8 cellular contexts compared by ENCODE assay signal in genomic region chr11:130070829-130071205, GRCh38. TPM values are rescaled to one million over a fixed set of nuclear protein-coding genes. Genes with fewer than 3 reads are reported as not detected.
A peak's percentile ranks its signal among the peaks of the same experiment; 100 is the strongest.
DNase-seq lines count a peak whose midpoint lies in the region; ATAC-seq and TF ChIP-seq lines count a peak whose summit lies in the region.

No MANE protein-coding gene starts in this region.

- 0 to 1% methylated on average over 21 to 24 of the region's 24 CpGs for WGBS in lung, 2 donors

- intact Hi-C loops in uterus (cut with DNase I; ENCODE audit: low total_unique reads) = loop anchor here (2.0 kb wide), 1 partner anchor 68 kb away; the partner anchor contains the start of gene PRDM10

- H3K4me3 ChIP-seq in choroid plexus epithelial cell (ENCODE audit: low read depth, low read length) = peak overlapping the region; percentile 79
- H3K4me3 ChIP-seq in lung = peak overlapping the region; percentile 89
- H3K4me3 ChIP-seq in uterus = peak overlapping the region; percentile 56 to 89

- no peak for TF ChIP-seq POLR2A in uterus (IDR thresholded peaks at IDR 0.05)

- ATAC-seq in lung (ENCODE audit: insufficient read depth, low FRiP score) = peak; percentile 16
- ATAC-seq in HG02885 (IDR thresholded peaks at IDR 0.05; ENCODE audit: poor library complexity, unreplicated experiment) = no peak

- H3K9ac ChIP-seq in ES-I3 (ENCODE audit: low read depth, low read length) = peak overlapping the region; percentile 95

- H3K36me3 ChIP-seq in ES-I3 (ENCODE audit: insufficient read depth, low read length) = no peaks in the 10 kb centered on the region
- H3K36me3 ChIP-seq in lung (ENCODE audit: control insufficient read depth in 2 of 2, insufficient read depth in 2 of 2, low read length in 2 of 2) = no peaks in the 10 kb centered on the region
- H3K36me3 ChIP-seq in uterus = no peaks in the 10 kb centered on the region

- H3K27me3 ChIP-seq in lung (ENCODE audit: control insufficient read depth, insufficient read depth) = no peaks in the 10 kb centered on the region
- no peaks in the 10 kb centered on the region for H3K27me3 ChIP-seq in uterus

- DNase-seq in NOMO-1 treated with dmso at 0.1 percent for 144 hours (lab: John Stamatoyannopoulos, UW; ENCODE audit: unreplicated experiment) (peak; percentile 29), choroid plexus epithelial cell (ENCODE audit: low read depth) (peak; percentile 61), lung (ENCODE audit: low spot score) (peak; percentile 59), uterus (peak in 1 of 2 donors; percentile 22), HK-2 (ENCODE audit: unreplicated experiment) (no peak), GM10266 (ENCODE audit: extremely low spot score) (no peak)

- H3K4me1 ChIP-seq in ES-I3 (ENCODE audit: insufficient read depth, low read length) (peaks cover 5% of the 10 kb centered on the region; the same call in 1 of the 2 replicates), lung (ENCODE audit: control insufficient read depth in 2 of 2, insufficient read depth in 2 of 2, low read length in 2 of 2) (peaks cover 0 to 2% of the 10 kb centered on the region in 2 donors), uterus (peaks cover 5 to 7% of the 10 kb centered on the region in 2 donors)

- H3K27ac ChIP-seq in lung (ENCODE audit: low read depth in 1 of 2, low read length in 1 of 2) = peak overlapping the region; percentile 90 to 99
- H3K27ac ChIP-seq in uterus = peak overlapping the region; percentile 98

- H3K9me3 ChIP-seq in ES-I3 (ENCODE audit: control insufficient read depth, insufficient read depth, low read length) (no peaks in the 10 kb centered on the region), lung (ENCODE audit: control insufficient read depth in 2 of 2, insufficient read depth in 1 of 2, low read length in 1 of 2) (no peaks in the 10 kb centered on the region), uterus (no peaks in the 10 kb centered on the region)

- no peak for TF ChIP-seq CTCF in choroid plexus epithelial cell (conservative IDR thresholded peaks at IDR 0.05; ENCODE audit: low read depth, low read length)
- no peak for TF ChIP-seq CTCF in lung (IDR thresholded peaks at IDR 0.05; ENCODE audit: control extremely low read depth, extremely low read depth)
- no peak for TF ChIP-seq CTCF in uterus (IDR thresholded peaks at IDR 0.05)
- TF ChIP-seq CTCF in GM10266 (IDR thresholded peaks at IDR 0.05; ENCODE audit: control insufficient read depth, insufficient read depth, low read depth, missing control alignments) = no peak

RNA-seq across cellular contexts. Expression of gene APLP2, which starts 1.1 kb away (rescaled TPM):
- total RNA-seq in lung = 100 to 1,000 TPM; 527 to 532 TPM
- 100 to 1,000 TPM; 235 to 521 TPM for polyA plus RNA-seq in lung
- 100 to 1,000 TPM; 226 to 376 (median 262) TPM for total RNA-seq in uterus

Comparison
In these comparisons a context has a peak if more than half of its experiments do, and no peak if none do; other contexts are left out.
1. DNase-seq: peak in NOMO-1 treated with dmso at 0.1 percent for 144 hours (single experiment), choroid plexus epithelial cell (single experiment) and lung (single experiment); none in HK-2 (single experiment) and GM10266 (single experiment).
2. Peak in every context shown above with its lines, with median percentiles within 50 percentile points of each other: H3K4me3 ChIP-seq.